ENCODE assay signal across 27 cellular contexts in genomic region chr12:130606245-130606644, GRCh38.
"Had no signal": no experiment of that assay in that cellular context is flagged by ENCODE, and none has a peak within 500 bp of the region (broad histone marks: within the 10 kb centered on the region; RNA-seq: fewer than 3 reads in every experiment).

No MANE protein-coding gene starts in this region.

- H3K27ac Mint-ChIP-seq: activated naive CD8-positive, alpha-beta T cell; activated T-helper 2 cell treated with anti-CD3 and anti-CD28 coated beads, Interferon-gamma antibody, Interleukin-2, Interleukin-4, amounts not matched to agents 10 μg/mL and 5 μg/mL and 100 μg/mL, durations not matched to agents 14 hours and 24 hours and 36 hours; memory B cell; nephron; T-helper 2 cell treated with Interferon-gamma antibody and Interleukin-4, amounts not matched to agents 5 μg/mL and 100 μg/mL, for 36 hours; WTC11 had no signal

- H3K9me3 Mint-ChIP-seq: activated T-cell treated with anti-CD3 and anti-CD28 coated beads, Interleukin-2, amount 50 U/mL, for 4 hours; activated T-helper 2 cell treated with anti-CD3 and anti-CD28 coated beads, Interferon-gamma antibody, Interleukin-2, Interleukin-4, amounts not matched to agents 10 μg/mL and 5 μg/mL and 100 μg/mL, durations not matched to agents 14 hours and 24 hours and 36 hours; memory B cell; nephron; T-helper 2 cell treated with Interferon-gamma antibody and Interleukin-4, amounts not matched to agents 5 μg/mL and 100 μg/mL, for 36 hours had no signal

- H3K27me3 ChIP-seq: adrenal gland, ascending aorta, brain microvascular endothelial cell, neutrophil, pancreas, thyroid gland had no signal

- H3K4me3 Mint-ChIP-seq: activated naive CD8-positive, alpha-beta T cell; activated T-cell treated with anti-CD3 and anti-CD28 coated beads, Interleukin-2, amount 50 U/mL, for 4 hours; memory B cell; nephron; T-helper 2 cell treated with Interferon-gamma antibody and Interleukin-4, amounts not matched to agents 5 μg/mL and 100 μg/mL, for 36 hours; WTC11 had no signal

- H3K4me3 ChIP-seq: adrenal gland, ascending aorta, esophagus muscularis mucosa, pancreas, psoas muscle, thyroid gland had no signal

- DNase-seq: activated CD4-positive, alpha-beta T cell treated with anti-CD3 and anti-CD28 coated beads for 4 hours; activated CD4-positive, alpha-beta T cell treated with anti-CD3 and anti-CD28 coated beads, Interleukin-2, amount 50 U/mL, for 48 hours; activated CD8-positive, alpha-beta memory T cell treated with anti-CD3 and anti-CD28 coated beads, Interleukin-2, amount 50 U/mL, for 48 hours; activated naive CD4-positive, alpha-beta T cell; activated T-cell treated with anti-CD3 and anti-CD28 coated beads, Interleukin-2, amount 50 U/mL, for 4 hours; brain microvascular endothelial cell; central memory CD4-positive, alpha-beta T cell; effector memory CD4-positive, alpha-beta T cell; glutamatergic neuron; hippocampal formation; pancreas; psoas muscle; right cardiac atrium; stimulated activated CD4-positive, alpha-beta T cell treated with anti-CD3 and anti-CD28 coated beads, Interleukin-12 subunit alpha, Interleukin-12 subunit beta, amount 100 ng/mL, for 4 hours; stimulated activated CD4-positive, alpha-beta T cell treated with anti-CD3 and anti-CD28 coated beads, Interleukin-4, amount 100 ng/mL, for 4 hours; stimulated activated naive CD8-positive, alpha-beta T cell treated with anti-CD3 and anti-CD28 coated beads, Interleukin-15, Interleukin-2, amounts not matched to agents 100 U/mL and 50 U/mL, for 24 hours; thyroid gland had no signal

- H3K4me1 ChIP-seq: adrenal gland, ascending aorta, esophagus muscularis mucosa, pancreas, psoas muscle, thyroid gland had no signal

- H3K27me3 Mint-ChIP-seq: activated naive CD8-positive, alpha-beta T cell had no signal

- H3K36me3 Mint-ChIP-seq: activated naive CD8-positive, alpha-beta T cell; memory B cell; WTC11 had no signal

- H3K27ac ChIP-seq: adrenal gland, ascending aorta, brain microvascular endothelial cell, esophagus muscularis mucosa, neutrophil, pancreas, psoas muscle, thyroid gland had no signal

- H3K36me3 ChIP-seq: adrenal gland, ascending aorta, brain microvascular endothelial cell, esophagus muscularis mucosa, neutrophil, pancreas, thyroid gland had no signal

- H3K4me1 Mint-ChIP-seq: memory B cell, nephron had no signal

- H3K9me3 ChIP-seq: adrenal gland, ascending aorta, esophagus muscularis mucosa, neutrophil, pancreas, psoas muscle, thyroid gland had no signal
